In the genomic region with DNA sequence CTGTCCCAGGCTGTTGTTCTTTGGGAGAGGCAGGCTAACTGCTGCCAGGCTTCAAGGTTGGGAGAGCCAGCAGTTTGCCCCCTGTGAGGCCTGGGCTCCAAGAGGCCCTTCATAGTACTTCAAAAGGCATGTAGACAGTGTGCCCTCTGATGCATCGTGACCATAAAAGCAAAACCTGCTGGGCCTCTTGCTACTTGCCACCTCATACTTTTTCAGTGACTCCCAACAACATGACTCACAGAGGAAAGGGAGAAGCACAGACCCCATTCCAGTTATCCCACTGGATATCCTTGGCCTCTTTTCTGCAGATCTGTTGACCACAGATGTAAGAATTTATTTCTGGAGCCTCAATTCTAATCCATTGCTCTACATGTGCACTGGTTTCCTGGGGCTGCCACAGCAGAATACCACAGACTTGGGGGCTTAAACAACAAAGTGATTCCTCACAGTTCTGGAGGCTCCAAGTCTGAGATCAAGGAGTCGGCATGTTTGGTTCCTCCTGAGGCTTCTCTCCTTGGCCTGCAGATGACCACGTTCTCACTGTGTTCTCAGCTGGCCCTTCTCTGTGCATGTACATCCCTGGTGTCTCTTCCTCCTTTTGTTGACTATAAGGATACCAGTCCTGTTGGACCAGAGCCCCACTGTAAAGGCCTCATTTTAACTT, we compare ENCODE assay signal across 14 cellular contexts. TPM values are rescaled to one million over a fixed set of nuclear protein-coding genes. Genes with fewer than 3 reads are reported as not detected.
A peak's percentile ranks its signal among the peaks of the same experiment; 100 is the strongest.
DNase-seq lines count a peak whose midpoint lies in the region; ATAC-seq, FAIRE-seq and TF ChIP-seq lines count a peak whose summit lies in the region.
"Had no signal": no experiment of that assay in that cellular context is flagged by ENCODE, and none has a peak within 500 bp of the region (broad histone marks: within the 10 kb centered on the region; RNA-seq: fewer than 3 reads in every experiment).

No MANE protein-coding gene starts in this region.

- no peak overlapping the region for H3K4me2 ChIP-seq in MM.1S (ENCODE audit: low read depth, low read length)

- ATAC-seq in stimulated activated memory B cell treated with anti-CD40 and anti-IgM and Interleukin-4, amounts not matched to agents 10 μg/mL and 1 μg/mL and 100 μg/mL, for 72 hours = no peak
- ATAC-seq: CD8-positive, alpha-beta T cell had no signal

- peak; percentile 96 for DNase-seq in EH (ENCODE audit: low read depth)
- peak; percentile 87 for DNase-seq in M059J (ENCODE audit: low read depth)
- peak; percentile 86 for DNase-seq in bronchial epithelial cell (ENCODE audit: low read depth)
- no peak for DNase-seq in anterior cingulate cortex (lab: John Stamatoyannopoulos, UW)
- no peak for DNase-seq in MM.1S
- no peak for DNase-seq in stimulated activated CD4-positive, alpha-beta T cell treated with anti-CD3 and anti-CD28 coated beads, Interleukin-15, amount 100 ng/mL, for 24 hours
- DNase-seq: activated CD8-positive, alpha-beta memory T cell treated with anti-CD3 and anti-CD28 coated beads, Interleukin-2, amount 50 U/mL, for 48 hours; CD8-positive, alpha-beta T cell; H9; Peyer's patch; spleen had no signal

- WGBS in mesodermal cell (ENCODE audit: insufficient coverage in 2 of 2), 2 experiments = 80 to 88% methylated on average over 3 of the region's 3 CpGs

- no peak for FAIRE-seq in bronchial epithelial cell (lab: Jason Lieb, UNC)
- FAIRE-seq: endothelial cell of umbilical vein had no signal

- H3K4me1 ChIP-seq in mesodermal cell (ENCODE audit: control insufficient read depth, insufficient read depth, low read length, poor library complexity, severe bottlenecking) (peaks cover 36% of the 10 kb centered on the region), MM.1S (ENCODE audit: low read length) (no peaks in the 10 kb centered on the region)
- H3K4me1 ChIP-seq: Peyer's patch, spleen had no signal

- H3K36me3 ChIP-seq in bronchial epithelial cell (ENCODE audit: control insufficient read depth, insufficient read depth, low read length) (no peaks in the 10 kb centered on the region), mesodermal cell (ENCODE audit: control insufficient read depth, insufficient read depth, low read length) (no peaks in the 10 kb centered on the region), MM.1S (replicated peaks; ENCODE audit: insufficient read depth, low read length) (no peaks in the 10 kb centered on the region)
- H3K36me3 ChIP-seq: Peyer's patch, spleen had no signal

- H3K4me1 Mint-ChIP-seq in stimulated activated memory B cell treated with anti-CD40 and anti-IgM and Interleukin-4, amounts not matched to agents 10 μg/mL and 1 μg/mL and 100 μg/mL, for 72 hours = no peaks in the 10 kb centered on the region

- peaks cover 6% of the 10 kb centered on the region for H3K9me3 Mint-ChIP-seq in stimulated activated memory B cell treated with anti-CD40 and anti-IgM and Interleukin-4, amounts not matched to agents 10 μg/mL and 1 μg/mL and 100 μg/mL, for 72 hours
- H3K9me3 Mint-ChIP-seq: CD8-positive, alpha-beta T cell; H9 had no signal

- no peak overlapping the region for H3K27ac Mint-ChIP-seq in stimulated activated memory B cell treated with anti-CD40 and anti-IgM and Interleukin-4, amounts not matched to agents 10 μg/mL and 1 μg/mL and 100 μg/mL, for 72 hours
- H3K27ac Mint-ChIP-seq: CD8-positive, alpha-beta T cell; H9 had no signal

- no peaks in the 10 kb centered on the region for H3F3A ChIP-seq in MM.1S (ENCODE audit: insufficient read depth, low read length)

- TF ChIP-seq CTCF in bronchial epithelial cell (IDR thresholded peaks at IDR 0.05; ENCODE audit: insufficient read depth, low read length, severe bottlenecking) (no peak), MM.1S (IDR thresholded peaks at IDR 0.05; ENCODE audit: low read length) (no peak)

- H3K4me3 Mint-ChIP-seq in stimulated activated memory B cell treated with anti-CD40 and anti-IgM and Interleukin-4, amounts not matched to agents 10 μg/mL and 1 μg/mL and 100 μg/mL, for 72 hours = no peak overlapping the region
- H3K4me3 Mint-ChIP-seq: CD8-positive, alpha-beta T cell; H9 had no signal

- H3K27me3 Mint-ChIP-seq in stimulated activated memory B cell treated with anti-CD40 and anti-IgM and Interleukin-4, amounts not matched to agents 10 μg/mL and 1 μg/mL and 100 μg/mL, for 72 hours = peaks cover 36% of the 10 kb centered on the region

- H3K9me3 ChIP-seq in mesodermal cell (ENCODE audit: control insufficient read depth, low read length) (no peaks in the 10 kb centered on the region), MM.1S (replicated peaks; ENCODE audit: insufficient read depth, low read length) (no peaks in the 10 kb centered on the region)
- H3K9me3 ChIP-seq: Peyer's patch, spleen had no signal

- H3K27me3 ChIP-seq in bronchial epithelial cell (ENCODE audit: control insufficient read depth, insufficient read depth, low read length) = no peaks in the 10 kb centered on the region
- no peaks in the 10 kb centered on the region for H3K27me3 ChIP-seq in MM.1S (replicated peaks; ENCODE audit: insufficient read depth, low read length)
- H3K27me3 ChIP-seq: Peyer's patch had no signal

- H3K79me2 ChIP-seq in MM.1S (ENCODE audit: low read length) = no peaks in the 10 kb centered on the region

- peaks cover 6% of the 10 kb centered on the region for H3K36me3 Mint-ChIP-seq in stimulated activated memory B cell treated with anti-CD40 and anti-IgM and Interleukin-4, amounts not matched to agents 10 μg/mL and 1 μg/mL and 100 μg/mL, for 72 hours
- H3K36me3 Mint-ChIP-seq: CD8-positive, alpha-beta T cell had no signal

- H3K4me3 ChIP-seq in bronchial epithelial cell (ENCODE audit: low read depth, low read length) = no peak overlapping the region
- no peak overlapping the region for H3K4me3 ChIP-seq in mesodermal cell (ENCODE audit: extremely low read depth, insufficient read depth, low read length, poor library complexity, severe bottlenecking)
- H3K4me3 ChIP-seq in MM.1S (ENCODE audit: low read length) = no peak overlapping the region
- H3K4me3 ChIP-seq: Peyer's patch, spleen had no signal

- H4K20me1 ChIP-seq in MM.1S (ENCODE audit: insufficient read depth, low read length) = no peaks in the 10 kb centered on the region

- no peaks in the 10 kb centered on the region for H3K9me2 ChIP-seq in MM.1S (replicated peaks; ENCODE audit: insufficient read depth, low read length)

- H3K27ac ChIP-seq in mesodermal cell (ENCODE audit: low read depth, low read length, severe bottlenecking) (peak overlapping the region; percentile 79), MM.1S (ENCODE audit: low read length) (no peak overlapping the region)
- H3K27ac ChIP-seq: Peyer's patch, spleen had no signal

- H2AFZ ChIP-seq in MM.1S (ENCODE audit: low read length) = no peak overlapping the region

- H3K9ac ChIP-seq in MM.1S (ENCODE audit: low read length) = no peak overlapping the region

RNA-seq across cellular contexts. Expression of gene NSMCE3, which starts 8.9 kb away (rescaled TPM):
- total RNA-seq in M059J (2014; rRNA removed; shearing (Covaris generic)) = 11.8 and 13.5 TPM in 2 replicates
- total RNA-seq in bronchial epithelial cell = 4.7 and 5.0 TPM in 2 replicates
- 11.4 TPM for polyA plus RNA-seq in mesodermal cell (2013, experiment 1 of 2)
- polyA plus RNA-seq in mesodermal cell (2013, experiment 2 of 2) = 11.5 TPM

Comparison
In these comparisons a context has a peak if more than half of its experiments do, and no peak if none do; other contexts are left out.
1. DNase-seq: peak in EH (single experiment), M059J (single experiment) and bronchial epithelial cell (single experiment); none in anterior cingulate cortex (0 of 58), MM.1S (single experiment) and stimulated activated CD4-positive, alpha-beta T cell treated with anti-CD3 and anti-CD28 coated beads, Interleukin-15, amount 100 ng/mL, for 24 hours (single experiment).